Comparison of ENCODE assay signal across 2 cellular contexts in the genomic region with DNA sequence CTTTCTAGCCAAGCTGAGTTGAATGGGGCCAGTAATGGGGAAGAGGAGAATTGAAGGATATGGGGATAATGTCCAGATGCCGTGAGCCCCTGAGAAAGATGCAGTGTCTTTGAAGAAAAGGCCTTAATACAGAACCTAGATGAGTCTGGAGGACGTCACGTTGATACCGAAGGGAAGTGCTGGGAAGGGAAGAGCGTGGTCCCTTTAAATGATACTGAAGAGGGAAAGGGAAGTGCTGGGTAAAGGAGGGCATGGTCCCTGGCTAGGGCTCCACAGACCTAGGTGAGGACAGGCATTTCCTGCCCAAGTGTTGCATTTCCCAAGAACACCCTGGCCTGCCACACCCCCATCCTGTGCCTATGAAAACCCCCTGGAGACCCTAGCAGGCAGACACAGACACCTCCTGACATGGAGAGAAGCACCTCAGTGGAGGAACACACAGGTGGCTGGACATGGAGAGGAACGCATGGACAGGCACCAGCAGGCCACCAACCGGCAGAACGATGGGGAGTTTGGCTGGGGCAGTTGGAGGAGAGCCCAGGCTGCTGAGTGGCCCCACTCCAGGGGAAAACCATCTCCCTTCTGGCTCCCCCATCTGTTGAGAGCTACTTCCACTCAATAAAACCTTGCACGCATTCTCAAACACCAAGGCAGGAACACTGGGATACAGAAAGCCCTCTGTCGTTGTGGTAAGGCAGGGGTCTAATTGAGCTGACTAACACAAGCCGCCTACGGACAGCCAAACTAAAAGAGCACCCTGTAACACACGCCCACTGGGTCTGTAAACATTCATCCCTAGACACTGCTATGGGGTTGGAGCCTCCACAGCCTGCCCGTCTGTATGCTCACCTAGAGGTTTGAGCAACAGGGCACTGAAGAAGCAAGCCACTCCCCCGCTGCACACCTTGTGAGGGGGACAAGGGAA.
TF ChIP-seq lines count a peak whose summit lies in the region.

No MANE protein-coding gene starts in this region.

TF ChIP-seq in GM23338, 12 proteins besides CTCF, POLR2A, EP300 and RAD21 (continues in another document):
- TF ChIP-seq, protein P1, sequence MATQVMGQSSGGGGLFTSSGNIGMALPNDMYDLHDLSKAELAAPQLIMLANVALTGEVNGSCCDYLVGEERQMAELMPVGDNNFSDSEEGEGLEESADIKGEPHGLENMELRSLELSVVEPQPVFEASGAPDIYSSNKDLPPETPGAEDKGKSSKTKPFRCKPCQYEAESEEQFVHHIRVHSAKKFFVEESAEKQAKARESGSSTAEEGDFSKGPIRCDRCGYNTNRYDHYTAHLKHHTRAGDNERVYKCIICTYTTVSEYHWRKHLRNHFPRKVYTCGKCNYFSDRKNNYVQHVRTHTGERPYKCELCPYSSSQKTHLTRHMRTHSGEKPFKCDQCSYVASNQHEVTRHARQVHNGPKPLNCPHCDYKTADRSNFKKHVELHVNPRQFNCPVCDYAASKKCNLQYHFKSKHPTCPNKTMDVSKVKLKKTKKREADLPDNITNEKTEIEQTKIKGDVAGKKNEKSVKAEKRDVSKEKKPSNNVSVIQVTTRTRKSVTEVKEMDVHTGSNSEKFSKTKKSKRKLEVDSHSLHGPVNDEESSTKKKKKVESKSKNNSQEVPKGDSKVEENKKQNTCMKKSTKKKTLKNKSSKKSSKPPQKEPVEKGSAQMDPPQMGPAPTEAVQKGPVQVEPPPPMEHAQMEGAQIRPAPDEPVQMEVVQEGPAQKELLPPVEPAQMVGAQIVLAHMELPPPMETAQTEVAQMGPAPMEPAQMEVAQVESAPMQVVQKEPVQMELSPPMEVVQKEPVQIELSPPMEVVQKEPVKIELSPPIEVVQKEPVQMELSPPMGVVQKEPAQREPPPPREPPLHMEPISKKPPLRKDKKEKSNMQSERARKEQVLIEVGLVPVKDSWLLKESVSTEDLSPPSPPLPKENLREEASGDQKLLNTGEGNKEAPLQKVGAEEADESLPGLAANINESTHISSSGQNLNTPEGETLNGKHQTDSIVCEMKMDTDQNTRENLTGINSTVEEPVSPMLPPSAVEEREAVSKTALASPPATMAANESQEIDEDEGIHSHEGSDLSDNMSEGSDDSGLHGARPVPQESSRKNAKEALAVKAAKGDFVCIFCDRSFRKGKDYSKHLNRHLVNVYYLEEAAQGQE (IDR thresholded peaks at IDR 0.05; ENCODE audit: unreplicated experiment): no peak
- no peak for TF ChIP-seq ZNF331 (CRISPR knock-in tag; IDR thresholded peaks at IDR 0.05; ENCODE audit: low read depth)
- no peak for TF ChIP-seq EZH2phosphoT487 (IDR thresholded peaks at IDR 0.05; ENCODE audit: unreplicated experiment)
- TF ChIP-seq NANOG (IDR thresholded peaks at IDR 0.05; ENCODE audit: borderline replicate concordance): no peak
- no peak for TF ChIP-seq POLR2AphosphoS5 (IDR thresholded peaks at IDR 0.05; ENCODE audit: low read depth)
- no peak for TF ChIP-seq ZNF114 (CRISPR knock-in tag; IDR thresholded peaks at IDR 0.05)
- TF ChIP-seq, protein P2, sequence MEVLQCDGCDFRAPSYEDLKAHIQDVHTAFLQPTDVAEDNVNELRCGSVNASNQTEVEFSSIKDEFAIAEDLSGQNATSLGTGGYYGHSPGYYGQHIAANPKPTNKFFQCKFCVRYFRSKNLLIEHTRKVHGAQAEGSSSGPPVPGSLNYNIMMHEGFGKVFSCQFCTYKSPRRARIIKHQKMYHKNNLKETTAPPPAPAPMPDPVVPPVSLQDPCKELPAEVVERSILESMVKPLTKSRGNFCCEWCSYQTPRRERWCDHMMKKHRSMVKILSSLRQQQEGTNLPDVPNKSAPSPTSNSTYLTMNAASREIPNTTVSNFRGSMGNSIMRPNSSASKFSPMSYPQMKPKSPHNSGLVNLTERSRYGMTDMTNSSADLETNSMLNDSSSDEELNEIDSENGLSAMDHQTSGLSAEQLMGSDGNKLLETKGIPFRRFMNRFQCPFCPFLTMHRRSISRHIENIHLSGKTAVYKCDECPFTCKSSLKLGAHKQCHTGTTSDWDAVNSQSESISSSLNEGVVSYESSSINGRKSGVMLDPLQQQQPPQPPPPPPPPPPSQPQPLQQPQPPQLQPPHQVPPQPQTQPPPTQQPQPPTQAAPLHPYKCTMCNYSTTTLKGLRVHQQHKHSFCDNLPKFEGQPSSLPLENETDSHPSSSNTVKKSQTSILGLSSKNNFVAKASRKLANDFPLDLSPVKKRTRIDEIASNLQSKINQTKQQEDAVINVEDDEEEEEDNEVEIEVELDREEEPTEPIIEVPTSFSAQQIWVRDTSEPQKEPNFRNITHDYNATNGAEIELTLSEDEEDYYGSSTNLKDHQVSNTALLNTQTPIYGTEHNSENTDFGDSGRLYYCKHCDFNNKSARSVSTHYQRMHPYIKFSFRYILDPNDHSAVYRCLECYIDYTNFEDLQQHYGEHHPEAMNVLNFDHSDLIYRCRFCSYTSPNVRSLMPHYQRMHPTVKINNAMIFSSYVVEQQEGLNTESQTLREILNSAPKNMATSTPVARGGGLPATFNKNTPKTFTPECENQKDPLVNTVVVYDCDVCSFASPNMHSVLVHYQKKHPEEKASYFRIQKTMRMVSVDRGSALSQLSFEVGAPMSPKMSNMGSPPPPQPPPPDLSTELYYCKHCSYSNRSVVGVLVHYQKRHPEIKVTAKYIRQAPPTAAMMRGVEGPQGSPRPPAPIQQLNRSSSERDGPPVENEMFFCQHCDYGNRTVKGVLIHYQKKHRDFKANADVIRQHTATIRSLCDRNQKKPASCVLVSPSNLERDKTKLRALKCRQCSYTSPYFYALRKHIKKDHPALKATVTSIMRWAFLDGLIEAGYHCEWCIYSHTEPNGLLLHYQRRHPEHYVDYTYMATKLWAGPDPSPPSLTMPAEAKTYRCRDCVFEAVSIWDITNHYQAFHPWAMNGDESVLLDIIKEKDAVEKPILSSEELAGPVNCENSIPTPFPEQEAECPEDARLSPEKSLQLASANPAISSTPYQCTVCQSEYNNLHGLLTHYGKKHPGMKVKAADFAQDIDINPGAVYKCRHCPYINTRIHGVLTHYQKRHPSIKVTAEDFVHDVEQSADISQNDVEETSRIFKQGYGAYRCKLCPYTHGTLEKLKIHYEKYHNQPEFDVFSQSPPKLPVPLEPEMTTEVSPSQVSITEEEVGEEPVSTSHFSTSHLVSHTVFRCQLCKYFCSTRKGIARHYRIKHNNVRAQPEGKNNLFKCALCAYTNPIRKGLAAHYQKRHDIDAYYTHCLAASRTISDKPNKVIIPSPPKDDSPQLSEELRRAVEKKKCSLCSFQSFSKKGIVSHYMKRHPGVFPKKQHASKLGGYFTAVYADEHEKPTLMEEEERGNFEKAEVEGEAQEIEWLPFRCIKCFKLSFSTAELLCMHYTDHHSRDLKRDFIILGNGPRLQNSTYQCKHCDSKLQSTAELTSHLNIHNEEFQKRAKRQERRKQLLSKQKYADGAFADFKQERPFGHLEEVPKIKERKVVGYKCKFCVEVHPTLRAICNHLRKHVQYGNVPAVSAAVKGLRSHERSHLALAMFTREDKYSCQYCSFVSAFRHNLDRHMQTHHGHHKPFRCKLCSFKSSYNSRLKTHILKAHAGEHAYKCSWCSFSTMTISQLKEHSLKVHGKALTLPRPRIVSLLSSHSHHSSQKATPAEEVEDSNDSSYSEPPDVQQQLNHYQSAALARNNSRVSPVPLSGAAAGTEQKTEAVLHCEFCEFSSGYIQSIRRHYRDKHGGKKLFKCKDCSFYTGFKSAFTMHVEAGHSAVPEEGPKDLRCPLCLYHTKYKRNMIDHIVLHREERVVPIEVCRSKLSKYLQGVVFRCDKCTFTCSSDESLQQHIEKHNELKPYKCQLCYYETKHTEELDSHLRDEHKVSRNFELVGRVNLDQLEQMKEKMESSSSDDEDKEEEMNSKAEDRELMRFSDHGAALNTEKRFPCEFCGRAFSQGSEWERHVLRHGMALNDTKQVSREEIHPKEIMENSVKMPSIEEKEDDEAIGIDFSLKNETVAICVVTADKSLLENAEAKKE (CRISPR knock-in tag; IDR thresholded peaks at IDR 0.05): no peak
- TF ChIP-seq STAT1 (IDR thresholded peaks at IDR 0.05; ENCODE audit: unreplicated experiment): no peak

TF ChIP-seq in WTC11, 78 proteins besides CTCF, POLR2A, EP300 and RAD21:
- TF ChIP-seq ZNF317 (CRISPR knock-in tag; IDR thresholded peaks at IDR 0.05; ENCODE audit: borderline replicate concordance, low read depth) (no peak), KAT7 (CRISPR knock-in tag; IDR thresholded peaks at IDR 0.05; ENCODE audit: borderline replicate concordance) (no peak), JUN (CRISPR knock-in tag; IDR thresholded peaks at IDR 0.05) (no peak), NFYB (CRISPR knock-in tag; conservative IDR thresholded peaks at IDR 0.05; ENCODE audit: low read depth) (no peak), ZNF396 (CRISPR knock-in tag; IDR thresholded peaks at IDR 0.05; ENCODE audit: borderline replicate concordance) (no peak), ZNF416 (CRISPR knock-in tag; IDR thresholded peaks at IDR 0.05) (no peak), PRRX2 (CRISPR knock-in tag; IDR thresholded peaks at IDR 0.05) (no peak), CREB1 (CRISPR knock-in tag; IDR thresholded peaks at IDR 0.05) (no peak), IRF2 (CRISPR knock-in tag; IDR thresholded peaks at IDR 0.05; ENCODE audit: borderline replicate concordance, low read depth) (no peak)
- TF ChIP-seq, protein P3, sequence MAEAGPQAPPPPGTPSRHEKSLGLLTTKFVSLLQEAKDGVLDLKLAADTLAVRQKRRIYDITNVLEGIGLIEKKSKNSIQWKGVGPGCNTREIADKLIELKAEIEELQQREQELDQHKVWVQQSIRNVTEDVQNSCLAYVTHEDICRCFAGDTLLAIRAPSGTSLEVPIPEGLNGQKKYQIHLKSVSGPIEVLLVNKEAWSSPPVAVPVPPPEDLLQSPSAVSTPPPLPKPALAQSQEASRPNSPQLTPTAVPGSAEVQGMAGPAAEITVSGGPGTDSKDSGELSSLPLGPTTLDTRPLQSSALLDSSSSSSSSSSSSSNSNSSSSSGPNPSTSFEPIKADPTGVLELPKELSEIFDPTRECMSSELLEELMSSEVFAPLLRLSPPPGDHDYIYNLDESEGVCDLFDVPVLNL (CRISPR knock-in tag; IDR thresholded peaks at IDR 0.05; ENCODE audit: borderline replicate concordance, low read depth): no peak
- TF ChIP-seq, protein P4, sequence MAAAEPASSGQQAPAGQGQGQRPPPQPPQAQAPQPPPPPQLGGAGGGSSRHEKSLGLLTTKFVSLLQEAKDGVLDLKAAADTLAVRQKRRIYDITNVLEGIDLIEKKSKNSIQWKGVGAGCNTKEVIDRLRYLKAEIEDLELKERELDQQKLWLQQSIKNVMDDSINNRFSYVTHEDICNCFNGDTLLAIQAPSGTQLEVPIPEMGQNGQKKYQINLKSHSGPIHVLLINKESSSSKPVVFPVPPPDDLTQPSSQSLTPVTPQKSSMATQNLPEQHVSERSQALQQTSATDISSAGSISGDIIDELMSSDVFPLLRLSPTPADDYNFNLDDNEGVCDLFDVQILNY (CRISPR knock-in tag; IDR thresholded peaks at IDR 0.05): no peak
- TF ChIP-seq, protein P5, sequence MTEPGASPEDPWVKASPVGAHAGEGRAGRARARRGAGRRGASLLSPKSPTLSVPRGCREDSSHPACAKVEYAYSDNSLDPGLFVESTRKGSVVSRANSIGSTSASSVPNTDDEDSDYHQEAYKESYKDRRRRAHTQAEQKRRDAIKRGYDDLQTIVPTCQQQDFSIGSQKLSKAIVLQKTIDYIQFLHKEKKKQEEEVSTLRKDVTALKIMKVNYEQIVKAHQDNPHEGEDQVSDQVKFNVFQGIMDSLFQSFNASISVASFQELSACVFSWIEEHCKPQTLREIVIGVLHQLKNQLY (CRISPR knock-in tag; IDR thresholded peaks at IDR 0.05): no peak
- TF ChIP-seq, protein P6, sequence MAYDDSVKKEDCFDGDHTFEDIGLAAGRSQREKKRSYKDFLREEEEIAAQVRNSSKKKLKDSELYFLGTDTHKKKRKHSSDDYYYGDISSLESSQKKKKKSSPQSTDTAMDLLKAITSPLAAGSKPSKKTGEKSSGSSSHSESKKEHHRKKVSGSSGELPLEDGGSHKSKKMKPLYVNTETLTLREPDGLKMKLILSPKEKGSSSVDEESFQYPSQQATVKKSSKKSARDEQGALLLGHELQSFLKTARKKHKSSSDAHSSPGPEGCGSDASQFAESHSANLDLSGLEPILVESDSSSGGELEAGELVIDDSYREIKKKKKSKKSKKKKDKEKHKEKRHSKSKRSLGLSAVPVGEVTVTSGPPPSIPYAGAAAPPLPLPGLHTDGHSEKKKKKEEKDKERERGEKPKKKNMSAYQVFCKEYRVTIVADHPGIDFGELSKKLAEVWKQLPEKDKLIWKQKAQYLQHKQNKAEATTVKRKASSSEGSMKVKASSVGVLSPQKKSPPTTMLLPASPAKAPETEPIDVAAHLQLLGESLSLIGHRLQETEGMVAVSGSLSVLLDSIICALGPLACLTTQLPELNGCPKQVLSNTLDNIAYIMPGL (CRISPR knock-in tag; IDR thresholded peaks at IDR 0.05): no peak
TF ChIP-seq in WTC11: peak in this region for 0.
